In the genomic region with DNA sequence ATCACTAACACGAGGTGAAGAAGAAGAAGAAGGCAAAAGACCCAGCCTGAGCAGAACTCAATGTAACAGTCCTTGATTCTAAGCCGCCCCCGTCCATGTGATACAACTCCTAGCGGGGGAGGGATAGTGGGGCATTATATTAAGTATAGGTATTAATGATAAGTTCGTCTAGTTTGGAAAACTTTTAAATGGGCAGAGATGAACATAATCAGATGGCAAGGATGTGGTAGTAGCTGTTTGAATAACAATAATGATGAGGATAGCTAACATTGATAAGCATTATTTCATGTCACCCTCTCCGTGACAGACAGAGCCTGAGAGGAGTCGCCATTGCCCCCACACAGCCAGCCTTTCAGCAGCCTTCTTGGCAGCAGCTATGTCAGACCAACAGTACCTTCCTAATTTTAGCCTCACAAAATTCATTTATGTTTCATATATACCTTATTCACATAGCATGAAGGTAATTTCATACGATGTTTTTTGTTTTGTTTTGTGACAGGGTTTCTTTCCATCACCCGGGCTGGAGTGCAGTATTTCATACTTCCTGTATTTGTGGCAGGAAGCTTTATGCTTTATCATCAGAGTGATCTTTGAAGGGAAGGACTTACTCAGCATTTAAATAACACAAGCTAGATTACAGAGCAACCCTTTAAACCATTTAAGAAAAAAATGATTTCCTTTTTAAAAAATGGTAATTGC, we compare ENCODE assay signal across 8 cellular contexts.
DNase-seq lines count a peak whose midpoint lies in the region; ATAC-seq and TF ChIP-seq lines count a peak whose summit lies in the region.

No MANE protein-coding gene starts in this region.

- H3K27me3 Mint-ChIP-seq in HFFc6 (ENCODE audit: insufficient read depth), result no peaks in the 10 kb centered on the region; the same call in 1 of the 2 replicates
- H3K27me3 Mint-ChIP-seq in central memory CD8-positive, alpha-beta T cell, result no peaks in the 10 kb centered on the region

- peak overlapping the region; percentile 58 for H3K4me3 Mint-ChIP-seq in HFFc6
- H3K4me3 Mint-ChIP-seq in central memory CD8-positive, alpha-beta T cell, result peak overlapping the region; percentile 84

- DNase-seq in HFFc6 (peak; percentile 60), SKM-1 treated with dmso at 0.1 percent for 144 hours (lab: John Stamatoyannopoulos, UW; ENCODE audit: unreplicated experiment) (peak; percentile 0), osteoblast (ENCODE audit: insufficient read length, low spot score, missing footprints) (peak; percentile 76), DMS53 (lab: John Stamatoyannopoulos, UW) (no peak), NCI-H1436 treated with DMSO at 0.1 percent for 48 hours (lab: John Stamatoyannopoulos, UW) (no peak), cerebellar cortex (ENCODE audit: low spot score) (no peak)
- peak in 1 of 2 donors; percentile 25 for DNase-seq in central memory CD8-positive, alpha-beta T cell (ENCODE audit: low spot score in 2 of 2)

- TF ChIP-seq CTCF in HFFc6 (IDR thresholded peaks at IDR 0.05) (no peak), osteoblast (IDR thresholded peaks at IDR 0.05; ENCODE audit: extremely low read depth, low read depth, low read length) (no peak)

- peak overlapping the region; percentile 94 for H3K27ac ChIP-seq in osteoblast (ENCODE audit: low read depth, low read length)

- peak; percentile 86 for ATAC-seq in central memory CD8-positive, alpha-beta T cell (replicated peaks; ENCODE audit: extremely low read depth, poor library complexity, severe bottlenecking)
- no peak for ATAC-seq in GM19455 (IDR thresholded peaks at IDR 0.05; ENCODE audit: unreplicated experiment)

- H2AFZ ChIP-seq in osteoblast (ENCODE audit: low read length), result no peak overlapping the region

- H3K4me3 ChIP-seq in osteoblast (ENCODE audit: insufficient read depth, low read length), result peak overlapping the region; percentile 29

- peaks cover 35% of the 10 kb centered on the region for H3K36me3 Mint-ChIP-seq in HFFc6 (ENCODE audit: low read depth)
- H3K36me3 Mint-ChIP-seq in central memory CD8-positive, alpha-beta T cell (ENCODE audit: insufficient read depth), result peaks cover 12% of the 10 kb centered on the region

- H3K27ac Mint-ChIP-seq in HFFc6, result peak overlapping the region; percentile 91
- H3K27ac Mint-ChIP-seq in central memory CD8-positive, alpha-beta T cell (ENCODE audit: low read depth), result peak overlapping the region; percentile 96

- H3K4me1 ChIP-seq in osteoblast (ENCODE audit: insufficient read depth, low read length), result peaks cover 41% of the 10 kb centered on the region

- no peaks in the 10 kb centered on the region for H3K27me3 ChIP-seq in osteoblast (ENCODE audit: insufficient read depth, low read length)

- H3K4me1 Mint-ChIP-seq in HFFc6 (ENCODE audit: low read depth), result peaks cover 85% of the 10 kb centered on the region
- peaks cover 83% of the 10 kb centered on the region for H3K4me1 Mint-ChIP-seq in central memory CD8-positive, alpha-beta T cell

- peaks cover 84% of the 10 kb centered on the region for H3K79me2 ChIP-seq in osteoblast (ENCODE audit: insufficient read depth, low read length)

- H3K9me3 Mint-ChIP-seq in HFFc6, result no peaks in the 10 kb centered on the region
- no peaks in the 10 kb centered on the region for H3K9me3 Mint-ChIP-seq in central memory CD8-positive, alpha-beta T cell

- H3K9me3 ChIP-seq in osteoblast (ENCODE audit: low read depth, low read length), result no peaks in the 10 kb centered on the region

- H3K4me2 ChIP-seq in osteoblast (ENCODE audit: insufficient read depth, low read length), result peak overlapping the region; percentile 53

- peaks cover 5% of the 10 kb centered on the region for H3K36me3 ChIP-seq in osteoblast (ENCODE audit: insufficient read depth, low read length)

- no peaks in the 10 kb centered on the region for H4K20me1 ChIP-seq in osteoblast (ENCODE audit: insufficient read depth, low read length)

Comparison
In these comparisons a context has a peak if more than half of its experiments do, and no peak if none do; other contexts are left out.
1. DNase-seq: peak in HFFc6 (single experiment), SKM-1 treated with dmso at 0.1 percent for 144 hours (single experiment) and osteoblast (single experiment); none in DMS53 (single experiment), NCI-H1436 treated with DMSO at 0.1 percent for 48 hours (single experiment) and cerebellar cortex (single experiment).